12 cellular contexts compared by ENCODE assay signal in the genomic region with DNA sequence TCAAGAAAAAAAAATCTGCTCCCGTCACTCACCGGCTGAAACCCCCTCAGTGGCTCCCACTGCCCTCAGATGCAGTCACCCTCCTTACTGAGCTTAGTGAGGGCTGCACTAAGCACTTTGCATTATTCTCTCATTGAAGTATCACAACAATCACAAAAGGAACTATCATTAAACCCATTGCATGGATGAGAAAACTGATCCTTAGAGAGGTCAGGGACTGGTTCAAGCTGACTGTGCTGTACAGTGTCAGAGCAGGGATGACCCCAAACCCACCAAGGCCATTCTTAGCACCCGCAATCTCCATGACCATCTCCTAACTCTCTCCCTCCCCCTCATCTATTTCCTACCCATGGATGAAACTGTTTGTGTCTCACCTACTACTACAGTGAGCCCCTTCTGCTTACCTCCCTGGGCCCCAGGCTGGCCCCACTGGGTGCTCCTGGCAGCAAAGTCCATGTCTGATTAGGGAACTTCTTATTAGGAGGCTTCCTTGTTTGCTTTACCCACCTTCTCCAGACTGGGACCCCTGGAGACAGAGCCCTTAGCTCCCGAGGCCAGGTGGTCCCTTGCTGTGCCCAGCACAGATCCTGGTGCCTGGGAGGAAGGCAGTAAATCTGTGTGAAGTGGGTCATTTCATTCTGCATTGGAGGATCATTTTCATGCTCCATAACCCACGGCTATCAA.
DNase-seq lines count a peak whose midpoint lies in the region; ATAC-seq, FAIRE-seq and TF ChIP-seq lines count a peak whose summit lies in the region.
"Had no signal": no experiment of that assay in that cellular context is flagged by ENCODE, and none has a peak within 500 bp of the region (broad histone marks: within the 10 kb centered on the region; RNA-seq: fewer than 3 reads in every experiment).

No MANE protein-coding gene starts in this region.

- H3K27ac Mint-ChIP-seq in chondrocyte (ENCODE audit: unreplicated experiment): peak overlapping the region; percentile 98

- H3K4me3 Mint-ChIP-seq in chondrocyte (ENCODE audit: unreplicated experiment): no peak overlapping the region

- no peaks in the 10 kb centered on the region for H4K20me1 ChIP-seq in DND-41 (ENCODE audit: insufficient read depth, low read length)

- TF ChIP-seq CTCF in DND-41 (IDR thresholded peaks at IDR 0.05; ENCODE audit: borderline replicate concordance, extremely low read depth, low read length, poor library complexity, severe bottlenecking) (no peak), chondrocyte (IDR thresholded peaks at IDR 0.05) (no peak), sigmoid colon (IDR thresholded peaks at IDR 0.05) (no peak)

- H3K4me3 ChIP-seq in DND-41 (ENCODE audit: low read depth in 1 of 2, low read length in 2 of 2) (no peak overlapping the region), sigmoid colon (no peak overlapping the region)
- H3K4me3 ChIP-seq: psoas muscle had no signal

- H3K79me2 ChIP-seq in DND-41 (ENCODE audit: insufficient read depth, low read length): no peaks in the 10 kb centered on the region

- H3K9ac ChIP-seq in DND-41 (ENCODE audit: low read depth, low read length): peak overlapping the region; percentile 56

- TF ChIP-seq POLR2A in sigmoid colon (IDR thresholded peaks at IDR 0.05): no peak

- H3K27me3 Mint-ChIP-seq in chondrocyte (ENCODE audit: low read depth): no peaks in the 10 kb centered on the region

- peak; percentile 23 for DNase-seq in DND-41
- peak; percentile 18 for DNase-seq in NCI-H69 (lab: John Stamatoyannopoulos, UW)
- no peak for DNase-seq in chondrocyte (ENCODE audit: low spot score)
- no peak for DNase-seq in sigmoid colon
- no peak for DNase-seq in NCI-H187 (lab: John Stamatoyannopoulos, UW)
- no peak for DNase-seq in NCI-H526 (lab: John Stamatoyannopoulos, UW)
- no peak for DNase-seq in RCC 7860 (ENCODE audit: low spot score)
- no peak for DNase-seq in NCI-H510A treated with DMSO at 0.1 percent for 48 hours (lab: John Stamatoyannopoulos, UW)
- DNase-seq: NCI-H526 treated with DMSO at 0.1 percent for 48 hours, psoas muscle had no signal

- intact Hi-C loops in sigmoid colon (cut with DNase I): no loop called here

- no peak overlapping the region for H2AFZ ChIP-seq in DND-41 (ENCODE audit: low read depth, low read length)

- FAIRE-seq in RCC 7860 (lab: Jason Lieb, UNC): no peak
- FAIRE-seq: colon, frontal cortex had no signal

- H3K4me1 Mint-ChIP-seq in chondrocyte (ENCODE audit: low read depth): peaks cover 41% of the 10 kb centered on the region

- H3K4me2 ChIP-seq in DND-41 (ENCODE audit: insufficient read depth, low read length): peak overlapping the region; percentile 8; the same call in 1 of the 2 replicates

- no peak for TF ChIP-seq EP300 in sigmoid colon (IDR thresholded peaks at IDR 0.05)

- H3K27ac ChIP-seq in DND-41 (ENCODE audit: low read length) (peak overlapping the region; percentile 100), sigmoid colon (peak overlapping the region in 3 of 4 donors; percentile 12 to 53 (median 49))

- no peaks in the 10 kb centered on the region for H3K36me3 ChIP-seq in DND-41 (ENCODE audit: insufficient read depth, low read length)
- no peaks in the 10 kb centered on the region for H3K36me3 ChIP-seq in sigmoid colon

- H3K36me3 Mint-ChIP-seq in chondrocyte (ENCODE audit: low read depth): peaks cover 2% of the 10 kb centered on the region

- H3K4me1 ChIP-seq in DND-41 (ENCODE audit: insufficient read depth, low read length) (peaks cover 94% of the 10 kb centered on the region), sigmoid colon (peaks cover 0 to 21% (median 6%) of the 10 kb centered on the region in 4 donors)
- H3K4me1 ChIP-seq: psoas muscle had no signal

- H3K27me3 ChIP-seq in DND-41 (ENCODE audit: insufficient read depth, low read length, poor library complexity) (no peaks in the 10 kb centered on the region), sigmoid colon (no peaks in the 10 kb centered on the region)

- no peak for ATAC-seq in DND-41 (ENCODE audit: insufficient read depth, low read depth)

- H3K9me3 Mint-ChIP-seq in chondrocyte (ENCODE audit: low read depth): no peaks in the 10 kb centered on the region

- WGBS in sigmoid colon, 2 donors: 78 to 90% methylated on average over 5 of the region's 5 CpGs

- H3K9me3 ChIP-seq in DND-41 (ENCODE audit: insufficient read depth, low read length, severe bottlenecking) (no peaks in the 10 kb centered on the region), sigmoid colon (no peaks in the 10 kb centered on the region)
- H3K9me3 ChIP-seq: psoas muscle had no signal

Comparison
In these comparisons a context has a peak if more than half of its experiments do, and no peak if none do; other contexts are left out.
1. DNase-seq: peak in DND-41 (single experiment) and NCI-H69 (single experiment); none in chondrocyte (single experiment), sigmoid colon (single experiment), NCI-H187 (0 of 2), NCI-H526 (0 of 2), RCC 7860 (single experiment) and NCI-H510A treated with DMSO at 0.1 percent for 48 hours (single experiment).